18 cellular contexts compared by ENCODE assay signal in the genomic region with DNA sequence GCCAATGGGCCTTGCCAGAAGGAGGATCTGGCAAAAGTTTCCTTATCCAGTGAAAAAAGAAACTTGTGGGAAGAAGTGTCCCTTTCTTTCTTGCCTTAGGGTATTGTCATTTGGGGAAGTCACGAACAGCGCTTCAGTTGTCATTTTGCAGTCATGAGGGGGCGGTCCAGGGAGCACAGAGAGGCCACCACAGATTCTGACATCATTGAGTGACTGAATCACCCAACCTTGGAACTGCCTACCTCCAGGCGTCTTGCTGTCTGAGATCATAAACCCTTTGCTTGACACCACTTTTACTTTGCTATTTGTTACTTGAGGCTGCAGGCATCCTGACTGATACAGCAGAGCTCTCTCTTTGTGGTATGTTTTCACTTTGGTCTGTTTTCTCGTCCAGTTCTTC.
"Had no signal": no experiment of that assay in that cellular context is flagged by ENCODE, and none has a peak within 500 bp of the region (broad histone marks: within the 10 kb centered on the region; RNA-seq: fewer than 3 reads in every experiment).

No MANE protein-coding gene starts in this region.

- H3K4me1 ChIP-seq: breast epithelium had no signal

- H3K36me3 ChIP-seq: adrenal gland, breast epithelium, left lung, thoracic aorta, vagina had no signal

- ATAC-seq: effector memory CD8-positive, alpha-beta T cell; esophagus mucosa; left lung; sciatic nerve had no signal

- H3K9me3 ChIP-seq: adrenal gland, breast epithelium, left lung, thoracic aorta, vagina had no signal

- H3K27me3 ChIP-seq: adrenal gland, vagina had no signal

- H3K27ac ChIP-seq: adrenal gland, breast epithelium, left lung, thoracic aorta, vagina had no signal

- DNase-seq: activated CD4-positive, alpha-beta T cell treated with anti-CD3 and anti-CD28 coated beads for 1 hour; activated T-cell treated with anti-CD3 and anti-CD28 coated beads, Interleukin-2, amount 50 U/mL, for 1 hour; effector memory CD8-positive, alpha-beta T cell; foreskin melanocyte; immature natural killer cell; left lung; naive B cell; occipital lobe; small intestine; stimulated activated CD4-positive, alpha-beta T cell treated with anti-CD3 and anti-CD28 coated beads, Interleukin-4, amount 100 ng/mL, for 1 hour; stimulated activated naive CD4-positive, alpha-beta T cell treated with Interleukin-2 at 50 U/mL for 16 hours had no signal

- H3K4me3 ChIP-seq: adrenal gland, breast epithelium, left lung, lung, thoracic aorta, vagina had no signal
